Comparison of ENCODE assay signal across 1 cellular context in the genomic region with DNA sequence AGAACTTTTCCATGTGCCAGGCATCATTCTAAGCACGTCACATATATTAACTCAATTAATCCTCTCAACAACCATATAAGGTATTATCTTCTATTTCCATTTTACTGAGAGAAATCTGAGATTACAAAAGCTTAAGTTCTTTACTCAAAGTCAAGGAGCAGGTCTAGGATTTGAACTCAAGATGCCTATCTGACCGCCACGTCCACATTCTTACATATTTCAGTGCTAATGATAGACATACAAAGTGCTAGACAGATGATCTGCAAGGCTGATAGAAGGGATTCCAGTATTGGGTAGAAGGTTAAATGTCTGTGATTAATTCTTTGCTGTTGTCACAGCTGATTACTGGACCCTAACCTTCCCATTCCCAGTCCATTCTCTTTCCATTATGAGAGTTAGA.
TF ChIP-seq lines count a peak whose summit lies in the region.

No MANE protein-coding gene starts in this region.

TF ChIP-seq in K562, 482 proteins besides CTCF, POLR2A, EP300 and RAD21:
- TF ChIP-seq DDX20 (tag; IDR thresholded peaks at IDR 0.05; ENCODE audit: low read depth): no peak
- no peak for TF ChIP-seq XRCC4 (IDR thresholded peaks at IDR 0.05; ENCODE audit: extremely low read depth, insufficient read depth, insufficient read length)
- no peak for TF ChIP-seq POLR2B (IDR thresholded peaks at IDR 0.05; ENCODE audit: low read depth, partially characterized antibody)
- no peak for TF ChIP-seq TCF3 (CRISPR knock-in tag; IDR thresholded peaks at IDR 0.05)
- no peak for TF ChIP-seq JUND (IDR thresholded peaks at IDR 0.05; ENCODE audit: borderline replicate concordance, low read depth, low read length)
- TF ChIP-seq JUND (tag; IDR thresholded peaks at IDR 0.05; ENCODE audit: borderline replicate concordance, low read depth, low read length): no peak
- 0 out of 2 replicates have a peak, but pooled peaks have one; percentile 30 for TF ChIP-seq RBFOX2 (IDR thresholded peaks at IDR 0.05; ENCODE audit: low read depth, low read length)
- TF ChIP-seq ZBTB12 (CRISPR knock-in tag; IDR thresholded peaks at IDR 0.05): no peak
TF ChIP-seq in K562: peak in this region for 1.
